14 cellular contexts compared by ENCODE assay signal in genomic region chr9:129509508-129509907, GRCh38.
A peak's percentile ranks its signal among the peaks of the same experiment; 100 is the strongest.
DNase-seq lines count a peak whose midpoint lies in the region; FAIRE-seq and TF ChIP-seq lines count a peak whose summit lies in the region.
"Had no signal": no experiment of that assay in that cellular context is flagged by ENCODE, and none has a peak within 500 bp of the region (broad histone marks: within the 10 kb centered on the region; RNA-seq: fewer than 3 reads in every experiment).

No MANE protein-coding gene starts in this region.

- no TSS peak for BruUV-seq in endothelial cell of umbilical vein (replicated peaks; lab: Mats Ljungman, UMichigan)

- no peaks in the 10 kb centered on the region for H4K20me1 ChIP-seq in endothelial cell of umbilical vein (replicated peaks; ENCODE audit: control insufficient read depth, extremely low read depth, insufficient read depth, low read length)

- TF ChIP-seq CTCF in endothelial cell of umbilical vein (IDR thresholded peaks at IDR 0.05; ENCODE audit: extremely low read depth in 1 of 2, insufficient read depth in 1 of 2, low read depth in 1 of 2, low read length in 2 of 2), result no peak
- TF ChIP-seq CTCF in CD14-positive monocyte (IDR thresholded peaks at IDR 0.05), result no peak
- no peak for TF ChIP-seq CTCF in esophagus muscularis mucosa (IDR thresholded peaks at IDR 0.05)

- no peak overlapping the region for H3K4me3 ChIP-seq in SJSA1
- no peak overlapping the region for H3K4me3 ChIP-seq in endothelial cell of umbilical vein (replicated peaks in 1 of 3; ENCODE audit: insufficient read depth in 1 of 3, low read depth in 1 of 3, low read length in 3 of 3)
- H3K4me3 ChIP-seq in skeletal muscle cell (ENCODE audit: low read depth, low read length), result no peak overlapping the region
- no peak overlapping the region for H3K4me3 ChIP-seq in esophagus muscularis mucosa
- H3K4me3 ChIP-seq: heart right ventricle had no signal

- CTCF ChIA-PET in endothelial cell of umbilical vein (lab: Charles Lee), result interaction anchor here (0.6 to 1.0 kb wide), 2 partner anchors 202 to 336 kb away, joined by 3 read pairs; no protein-coding TSS in a partner anchor
- CTCF ChIA-PET in activated naive CD4-positive, alpha-beta T cell treated with anti-CD3 and anti-CD28 coated beads for 36 hours (lab: Charles Lee), result no interaction called here

- no peak overlapping the region for H3K27ac ChIP-seq in SJSA1
- H3K27ac ChIP-seq in endothelial cell of umbilical vein (ENCODE audit: insufficient read depth, low read depth, low read length), result no peak overlapping the region
- H3K27ac ChIP-seq in esophagus muscularis mucosa (replicated peaks in 1 of 4), result no peak overlapping the region
- H3K27ac ChIP-seq: heart right ventricle had no signal

- peaks cover 27% of the 10 kb centered on the region for H3K9me3 ChIP-seq in SJSA1 (replicated peaks)
- no peaks in the 10 kb centered on the region for H3K9me3 ChIP-seq in endothelial cell of umbilical vein (replicated peaks; ENCODE audit: control insufficient read depth, insufficient read depth, low read length)
- H3K9me3 ChIP-seq in esophagus muscularis mucosa, result peaks cover 0 to 23% (median 14%) of the 10 kb centered on the region in 4 donors

- H3K4me2 ChIP-seq in endothelial cell of umbilical vein (ENCODE audit: insufficient read depth, low read length), result no peak overlapping the region

- H3K36me3 ChIP-seq in SJSA1 (no peaks in the 10 kb centered on the region), endothelial cell of umbilical vein (ENCODE audit: control insufficient read depth in 2 of 2, extremely low read depth in 1 of 2, insufficient read depth in 2 of 2, low read length in 2 of 2) (no peaks in the 10 kb centered on the region), esophagus muscularis mucosa (peaks cover 0 to 15% (median 4%) of the 10 kb centered on the region in 4 donors)

- peaks cover 18% of the 10 kb centered on the region for H3K4me1 ChIP-seq in SJSA1 (replicated peaks)
- peaks cover 7% of the 10 kb centered on the region for H3K4me1 ChIP-seq in endothelial cell of umbilical vein (ENCODE audit: control insufficient read depth, extremely low read depth, insufficient read depth, low read length)
- peaks cover 0 to 8% (median 2%) of the 10 kb centered on the region in 4 donors for H3K4me1 ChIP-seq in esophagus muscularis mucosa
- H3K4me1 ChIP-seq: heart right ventricle had no signal

- POLR2A ChIA-PET in endothelial cell of umbilical vein (lab: Charles Lee), result no interaction called here

- H3K27me3 ChIP-seq in SJSA1 (replicated peaks), result no peaks in the 10 kb centered on the region
- no peaks in the 10 kb centered on the region for H3K27me3 ChIP-seq in endothelial cell of umbilical vein (ENCODE audit: control insufficient read depth in 2 of 2, insufficient read depth in 2 of 2, low read length in 2 of 2)
- H3K27me3 ChIP-seq in esophagus muscularis mucosa, result no peaks in the 10 kb centered on the region
- H3K27me3 ChIP-seq: heart right ventricle had no signal

- peaks cover 10% of the 10 kb centered on the region for H3K4me1 Mint-ChIP-seq in CD14-positive monocyte
- H3K4me1 Mint-ChIP-seq in activated naive CD4-positive, alpha-beta T cell treated with anti-CD3 and anti-CD28 coated beads for 36 hours (ENCODE audit: low read depth), result peaks cover 3% of the 10 kb centered on the region

- TF ChIP-seq EP300 in esophagus muscularis mucosa (IDR thresholded peaks at IDR 0.05), result no peak

- H3K79me2 ChIP-seq in endothelial cell of umbilical vein (ENCODE audit: control insufficient read depth, insufficient read depth, low read length), result no peaks in the 10 kb centered on the region

- TF ChIP-seq POLR2A in endothelial cell of umbilical vein (IDR thresholded peaks at IDR 0.05; ENCODE audit: low read depth, low read length) (no peak), esophagus muscularis mucosa (IDR thresholded peaks at IDR 0.05; ENCODE audit: low read depth) (no peak)

- peaks cover 3 to 12% (median 7%) of the 10 kb centered on the region in 3 donors for H3K27me3 Mint-ChIP-seq in CD14-positive monocyte (ENCODE audit: low read depth in 3 of 3)
- H3K27me3 Mint-ChIP-seq in activated naive CD4-positive, alpha-beta T cell treated with anti-CD3 and anti-CD28 coated beads for 36 hours (ENCODE audit: low read depth), result no peaks in the 10 kb centered on the region

- H3K4me3 Mint-ChIP-seq in CD14-positive monocyte, result no peak overlapping the region
- no peak overlapping the region for H3K4me3 Mint-ChIP-seq in activated naive CD4-positive, alpha-beta T cell treated with anti-CD3 and anti-CD28 coated beads for 36 hours
- H3K4me3 Mint-ChIP-seq: natural killer cell treated with Interleukin-12 subunit alpha and Interleukin-12 subunit beta and Interleukin-15 and Interleukin-18, amount 100 ng/mL, for 72 hours had no signal

- FAIRE-seq in endothelial cell of umbilical vein (lab: Jason Lieb, UNC), result no peak

- no peak overlapping the region for H2AFZ ChIP-seq in endothelial cell of umbilical vein (ENCODE audit: low read depth, low read length)

- H3K36me3 Mint-ChIP-seq in CD14-positive monocyte, result peaks cover 5 to 10% of the 10 kb centered on the region in 2 donors
- H3K36me3 Mint-ChIP-seq in activated naive CD4-positive, alpha-beta T cell treated with anti-CD3 and anti-CD28 coated beads for 36 hours (ENCODE audit: low read depth), result peaks cover 1% of the 10 kb centered on the region

- intact Hi-C loops in endothelial cell of umbilical vein (cut with micrococcal nuclease) (no loop called here), CD14-positive monocyte (cut with micrococcal nuclease) (loop anchor here (10.0 kb wide), 2 partner anchors 55 to 65 kb away; no protein-coding TSS in a partner anchor), esophagus muscularis mucosa (cut with DNase I) (no loop called here)
- intact Hi-C loops in activated naive CD4-positive, alpha-beta T cell treated with anti-CD3 and anti-CD28 coated beads for 36 hours (cut with micrococcal nuclease), result no loop called here

- H3K9me3 Mint-ChIP-seq in CD14-positive monocyte, result peaks cover 15 to 31% (median 23%) of the 10 kb centered on the region in 7 donors
- H3K9me3 Mint-ChIP-seq in activated naive CD4-positive, alpha-beta T cell treated with anti-CD3 and anti-CD28 coated beads for 36 hours, result peaks cover 10% of the 10 kb centered on the region
- H3K9me3 Mint-ChIP-seq: natural killer cell treated with Interleukin-12 subunit alpha and Interleukin-12 subunit beta and Interleukin-15 and Interleukin-18, amount 100 ng/mL, for 72 hours had no signal

- dilution Hi-C loops in endothelial cell of umbilical vein (cut with MboI; ENCODE audit: extremely low pct_ligation_motif_present, low sequenced_read_pairs), result no loop called here

- peak overlapping the region in 1 of 7 donors; percentile 16 for H3K27ac Mint-ChIP-seq in CD14-positive monocyte
- H3K27ac Mint-ChIP-seq in activated naive CD4-positive, alpha-beta T cell treated with anti-CD3 and anti-CD28 coated beads for 36 hours, result no peak overlapping the region
- H3K27ac Mint-ChIP-seq: natural killer cell treated with Interleukin-12 subunit alpha and Interleukin-12 subunit beta and Interleukin-15 and Interleukin-18, amount 100 ng/mL, for 72 hours had no signal

- 71% methylated on average over 4 of the region's 4 CpGs for WGBS in esophagus muscularis mucosa

- no peaks in the 10 kb centered on the region for H3K9me1 ChIP-seq in endothelial cell of umbilical vein (replicated peaks; ENCODE audit: control insufficient read depth, extremely low read depth, insufficient read depth, low read length)

- no peak overlapping the region for H3K9ac ChIP-seq in endothelial cell of umbilical vein (replicated peaks; ENCODE audit: extremely low read depth, insufficient read depth, low read length)

- peak; percentile 38 for DNase-seq in GM03348 (ENCODE audit: low spot score)
- peak; percentile 63 to 66 for DNase-seq in SJSA1 (ENCODE audit: low read depth in 1 of 2, low spot score in 2 of 2)
- DNase-seq in endothelial cell of umbilical vein (ENCODE audit: low read depth, low spot score), result peak; percentile 30
- DNase-seq in skeletal muscle cell (ENCODE audit: low read depth), result peak; percentile 73
- no peak for DNase-seq in CD14-positive monocyte (ENCODE audit: low spot score)
- DNase-seq in KG1 (lab: John Stamatoyannopoulos, UW), result no peak
- DNase-seq in esophagus muscularis mucosa (ENCODE audit: extremely low spot score), result no peak
- no peak for DNase-seq in activated naive CD4-positive, alpha-beta T cell treated with anti-CD3 and anti-CD28 coated beads for 36 hours
- DNase-seq: effector CD4-positive, alpha-beta T cell; heart right ventricle; NCI-H187; NCI-H774; SHP77 treated with DMSO at 0.1 percent for 48 hours had no signal

TF ChIP-seq in endothelial cell of umbilical vein, 7 proteins besides CTCF, POLR2A, EP300 and RAD21:
- TF ChIP-seq EZH2 (IDR thresholded peaks at IDR 0.05; ENCODE audit: borderline replicate concordance, low read depth, low read length, severe bottlenecking), result no peak
- no peak for TF ChIP-seq POLR2AphosphoS5 (IDR thresholded peaks at IDR 0.05; ENCODE audit: insufficient read depth, low read depth, low read length)
- no peak for TF ChIP-seq GATA2 (IDR thresholded peaks at IDR 0.05; ENCODE audit: insufficient read depth, insufficient read length, low read depth, low read length)
- TF ChIP-seq JUN (IDR thresholded peaks at IDR 0.05; ENCODE audit: borderline replicate concordance, insufficient read depth, insufficient read length, low read depth), result no peak
- TF ChIP-seq FOS (IDR thresholded peaks at IDR 0.05; ENCODE audit: borderline replicate concordance, insufficient read depth, low read length), result no peak
- no peak for TF ChIP-seq MAX (IDR thresholded peaks at IDR 0.05; ENCODE audit: insufficient read depth, insufficient read length)
- TF ChIP-seq MYC (IDR thresholded peaks at IDR 0.05; ENCODE audit: low read depth, low read length), result no peak

Comparison
In these comparisons a context has a peak if more than half of its experiments do, and no peak if none do; other contexts are left out.
1. DNase-seq: peak in GM03348 (single experiment), SJSA1 (2 of 2), endothelial cell of umbilical vein (single experiment) and skeletal muscle cell (single experiment); none in CD14-positive monocyte (single experiment), KG1 (single experiment), esophagus muscularis mucosa (single experiment) and activated naive CD4-positive, alpha-beta T cell treated with anti-CD3 and anti-CD28 coated beads for 36 hours (single experiment).
2. intact Hi-C loops: an anchor here in CD14-positive monocyte (10.0 kb wide); none called in endothelial cell of umbilical vein, esophagus muscularis mucosa and activated naive CD4-positive, alpha-beta T cell treated with anti-CD3 and anti-CD28 coated beads for 36 hours.